ENCODE assay signal across 1 cellular context in genomic region chr10:100670828-100671479, GRCh38.
TF ChIP-seq lines count a peak whose summit lies in the region.

No MANE protein-coding gene starts in this region.

TF ChIP-seq in WTC11, 78 proteins besides CTCF, POLR2A, EP300 and RAD21 (continued from another document):
- no peak for TF ChIP-seq STAT6 (CRISPR knock-in tag; conservative IDR thresholded peaks at IDR 0.05; ENCODE audit: low read depth)
- TF ChIP-seq HMGXB4 (CRISPR knock-in tag; IDR thresholded peaks at IDR 0.05), result peak; percentile 39; the same call in 1 of the 2 replicates
- TF ChIP-seq MAX (CRISPR knock-in tag; IDR thresholded peaks at IDR 0.05), result no peak
- no peak for TF ChIP-seq FOXK1 (CRISPR knock-in tag; IDR thresholded peaks at IDR 0.05)
- TF ChIP-seq NFYB (CRISPR knock-in tag; conservative IDR thresholded peaks at IDR 0.05; ENCODE audit: low read depth), result no peak
- no peak for TF ChIP-seq NR3C1 (CRISPR knock-in tag; conservative IDR thresholded peaks at IDR 0.05; ENCODE audit: low read depth)
- TF ChIP-seq SMAD3 (CRISPR knock-in tag; IDR thresholded peaks at IDR 0.05; ENCODE audit: borderline replicate concordance), result no peak
- peak; percentile 48; the same call in 1 of the 2 replicates for TF ChIP-seq ZNF423 (CRISPR knock-in tag; IDR thresholded peaks at IDR 0.05)
- TF ChIP-seq TEAD1 (CRISPR knock-in tag; IDR thresholded peaks at IDR 0.05), result no peak
- no peak for TF ChIP-seq ZNF263 (CRISPR knock-in tag; IDR thresholded peaks at IDR 0.05; ENCODE audit: low read depth)
- no peak for TF ChIP-seq E2F4 (CRISPR knock-in tag; IDR thresholded peaks at IDR 0.05; ENCODE audit: borderline replicate concordance, low read depth)
- TF ChIP-seq NR2C2 (CRISPR knock-in tag; IDR thresholded peaks at IDR 0.05), result no peak
- TF ChIP-seq ZNF232 (CRISPR knock-in tag; IDR thresholded peaks at IDR 0.05), result no peak
- peak; percentile 78; the same call in 1 of the 2 replicates for TF ChIP-seq ERG (CRISPR knock-in tag; IDR thresholded peaks at IDR 0.05)
- TF ChIP-seq GTF2I (CRISPR knock-in tag; conservative IDR thresholded peaks at IDR 0.05), result no peak
- TF ChIP-seq AFF4 (CRISPR knock-in tag; IDR thresholded peaks at IDR 0.05; ENCODE audit: borderline replicate concordance), result no peak
- peak; percentile 72; the same call in 1 of the 2 replicates for TF ChIP-seq EMX1 (CRISPR knock-in tag; IDR thresholded peaks at IDR 0.05)
- TF ChIP-seq CREM (CRISPR knock-in tag; IDR thresholded peaks at IDR 0.05), result no peak
- no peak; the same call in 1 of the 2 replicates for TF ChIP-seq ZNF317 (CRISPR knock-in tag; IDR thresholded peaks at IDR 0.05; ENCODE audit: borderline replicate concordance, low read depth)
- no peak for TF ChIP-seq ELF4 (CRISPR knock-in tag; IDR thresholded peaks at IDR 0.05; ENCODE audit: low read depth)
- TF ChIP-seq ZNF138 (CRISPR knock-in tag; conservative IDR thresholded peaks at IDR 0.05), result no peak
- TF ChIP-seq AR (CRISPR knock-in tag; IDR thresholded peaks at IDR 0.05), result no peak
- peak; percentile 82; the same call in 1 of the 2 replicates for TF ChIP-seq ZNF121 (CRISPR knock-in tag; IDR thresholded peaks at IDR 0.05)
- no peak for TF ChIP-seq ZBTB21 (CRISPR knock-in tag; IDR thresholded peaks at IDR 0.05; ENCODE audit: borderline replicate concordance)
- no peak for TF ChIP-seq ZNF219 (CRISPR knock-in tag; IDR thresholded peaks at IDR 0.05; ENCODE audit: borderline replicate concordance)
- no peak for TF ChIP-seq ZSCAN18 (CRISPR knock-in tag; IDR thresholded peaks at IDR 0.05)
- no peak for TF ChIP-seq ZNF425 (CRISPR knock-in tag; conservative IDR thresholded peaks at IDR 0.05)
- TF ChIP-seq ZNF671 (CRISPR knock-in tag; IDR thresholded peaks at IDR 0.05), result peak; percentile 53; the same call in 1 of the 2 replicates
- TF ChIP-seq ATF1 (CRISPR knock-in tag; IDR thresholded peaks at IDR 0.05), result no peak
- TF ChIP-seq MLX (CRISPR knock-in tag; IDR thresholded peaks at IDR 0.05), result no peak
- TF ChIP-seq CDX4 (CRISPR knock-in tag; IDR thresholded peaks at IDR 0.05; ENCODE audit: borderline replicate concordance), result no peak
TF ChIP-seq in WTC11: peak in this region for 7.
